Comparison of ENCODE assay signal across 1 cellular context in the genomic region with DNA sequence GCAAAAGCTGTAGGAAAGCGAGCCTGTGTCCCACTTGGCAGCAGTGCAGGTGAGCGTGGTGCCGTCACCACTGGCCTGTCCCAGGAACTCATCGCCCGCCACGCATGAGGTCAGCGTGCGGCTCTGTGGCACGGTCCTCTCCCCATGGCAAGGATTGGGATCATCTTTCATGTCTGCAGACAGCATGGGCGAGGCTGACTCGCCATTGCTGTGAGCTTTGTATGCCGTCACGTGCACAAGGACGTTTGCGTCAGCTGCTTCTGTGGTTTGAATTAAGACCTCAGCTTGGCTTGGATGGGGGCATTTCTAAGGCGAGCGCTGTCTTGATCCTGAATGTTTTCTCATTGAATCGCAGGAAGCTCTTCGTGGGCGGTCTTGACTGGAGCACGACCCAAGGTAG.
TF ChIP-seq lines count a peak whose summit lies in the region.

No MANE protein-coding gene starts in this region.

TF ChIP-seq in K562, 482 proteins besides CTCF, POLR2A, EP300 and RAD21:
- TF ChIP-seq, protein P1, sequence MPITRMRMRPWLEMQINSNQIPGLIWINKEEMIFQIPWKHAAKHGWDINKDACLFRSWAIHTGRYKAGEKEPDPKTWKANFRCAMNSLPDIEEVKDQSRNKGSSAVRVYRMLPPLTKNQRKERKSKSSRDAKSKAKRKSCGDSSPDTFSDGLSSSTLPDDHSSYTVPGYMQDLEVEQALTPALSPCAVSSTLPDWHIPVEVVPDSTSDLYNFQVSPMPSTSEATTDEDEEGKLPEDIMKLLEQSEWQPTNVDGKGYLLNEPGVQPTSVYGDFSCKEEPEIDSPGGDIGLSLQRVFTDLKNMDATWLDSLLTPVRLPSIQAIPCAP (CRISPR knock-in tag; IDR thresholded peaks at IDR 0.05; ENCODE audit: borderline replicate concordance) = no peak
- TF ChIP-seq RBFOX2 (IDR thresholded peaks at IDR 0.05; ENCODE audit: low read depth, low read length) = 0 out of 2 replicates have a peak, but pooled peaks have one; percentile 24
